Comparison of ENCODE assay signal across 1 cellular context in genomic region chr12:607541-608001, GRCh38.
TF ChIP-seq lines count a peak whose summit lies in the region.

No MANE protein-coding gene starts in this region.

TF ChIP-seq in IMR-90, 13 proteins besides CTCF, POLR2A, EP300 and RAD21:
- no peak for TF ChIP-seq RCOR1 (IDR thresholded peaks at IDR 0.05; ENCODE audit: insufficient replicate concordance, low read length)
- TF ChIP-seq MAZ (IDR thresholded peaks at IDR 0.05; ENCODE audit: borderline replicate concordance, low read depth, low read length) = no peak
- TF ChIP-seq ELK1 (IDR thresholded peaks at IDR 0.05; ENCODE audit: borderline replicate concordance, low read depth, low read length) = no peak
- TF ChIP-seq NFE2L2 (IDR thresholded peaks at IDR 0.05; ENCODE audit: low read depth, low read length) = no peak
- no peak for TF ChIP-seq MXI1 (IDR thresholded peaks at IDR 0.05; ENCODE audit: borderline replicate concordance, low read depth, low read length)
- no peak for TF ChIP-seq FOS (IDR thresholded peaks at IDR 0.05; ENCODE audit: low read depth, low read length)
- TF ChIP-seq BHLHE40 (IDR thresholded peaks at IDR 0.05; ENCODE audit: low read depth, low read length) = no peak
- no peak for TF ChIP-seq CEBPB (IDR thresholded peaks at IDR 0.05; ENCODE audit: low read depth, low read length)
- TF ChIP-seq USF2 (IDR thresholded peaks at IDR 0.05; ENCODE audit: low read depth, low read length) = no peak
- TF ChIP-seq MAFK (IDR thresholded peaks at IDR 0.05; ENCODE audit: low read depth, low read length) = no peak
- no peak for TF ChIP-seq SMC3 (IDR thresholded peaks at IDR 0.05; ENCODE audit: low read depth, low read length)
- TF ChIP-seq CHD1 (IDR thresholded peaks at IDR 0.05; ENCODE audit: low read depth, low read length) = no peak
- no peak for TF ChIP-seq RFX5 (IDR thresholded peaks at IDR 0.05; ENCODE audit: low read depth, low read length)
TF ChIP-seq in IMR-90: peak in this region for 0.
